18 cellular contexts compared by ENCODE assay signal in genomic region chr18:12366379-12366778, GRCh38. TPM values are rescaled to one million over a fixed set of nuclear protein-coding genes. Genes with fewer than 3 reads are reported as not detected.
A peak's percentile ranks its signal among the peaks of the same experiment; 100 is the strongest.
DNase-seq lines count a peak whose midpoint lies in the region; ATAC-seq and TF ChIP-seq lines count a peak whose summit lies in the region.
"Had no signal": no experiment of that assay in that cellular context is flagged by ENCODE, and none has a peak within 500 bp of the region (broad histone marks: within the 10 kb centered on the region; RNA-seq: fewer than 3 reads in every experiment).

No MANE protein-coding gene starts in this region.

- ATAC-seq in Right ventricle myocardium superior (ENCODE audit: poor library complexity) (peak; percentile 64), left colon (peak; percentile 35), psoas muscle (no peak), GM21526 (IDR thresholded peaks at IDR 0.05; ENCODE audit: low FRiP score, unreplicated experiment) (no peak)
- ATAC-seq: GM23338 had no signal

- WGBS in psoas muscle, 3 donors: 73 to 87% (median 76%) methylated on average over 8 of the region's 8 CpGs
- 61 to 89% methylated on average over 8 of the region's 8 CpGs for WGBS in sigmoid colon, 2 donors

- H3K9me3 Mint-ChIP-seq in type B pancreatic cell: no peaks in the 10 kb centered on the region
- H3K9me3 Mint-ChIP-seq: CD4-positive, alpha-beta T cell; GM23338 had no signal

- intact Hi-C loops in colonic mucosa (cut with DNase I) (no loop called here), Right ventricle myocardium superior (cut with DNase I) (no loop called here), left colon (cut with DNase I, micrococcal nuclease) (no loop called here), psoas muscle (cut with DNase I) (no loop called here), sigmoid colon (cut with DNase I) (no loop called here)

- no peaks in the 10 kb centered on the region for H3K36me3 ChIP-seq in colonic mucosa
- H3K36me3 ChIP-seq in psoas muscle (ENCODE audit: insufficient read depth in 1 of 2, low read depth in 1 of 2): peaks cover 8 to 95% of the 10 kb centered on the region in 2 donors
- H3K36me3 ChIP-seq in sigmoid colon: peaks cover 19 to 76% (median 28%) of the 10 kb centered on the region in 4 donors

- H3K4me1 Mint-ChIP-seq in type B pancreatic cell (ENCODE audit: unreplicated experiment): peaks cover 6% of the 10 kb centered on the region
- H3K4me1 Mint-ChIP-seq: GM23338 had no signal

- H3K9ac ChIP-seq in colonic mucosa (ENCODE audit: low read depth in 2 of 2, low read length in 2 of 2): no peak overlapping the region

- no peaks in the 10 kb centered on the region for H3K27me3 Mint-ChIP-seq in type B pancreatic cell
- H3K27me3 Mint-ChIP-seq: B cell; CD4-positive, alpha-beta T cell had no signal

- H3K27ac ChIP-seq in colonic mucosa: peak overlapping the region; percentile 2
- H3K27ac ChIP-seq in psoas muscle: peak overlapping the region; percentile 9
- no peak overlapping the region for H3K27ac ChIP-seq in sigmoid colon

- H3K27me3 ChIP-seq in colonic mucosa (no peaks in the 10 kb centered on the region), psoas muscle (ENCODE audit: insufficient read depth in 3 of 3, low read length in 2 of 3) (no peaks in the 10 kb centered on the region), sigmoid colon (no peaks in the 10 kb centered on the region)

- TF ChIP-seq EP300 in sigmoid colon (IDR thresholded peaks at IDR 0.05): no peak

- H3K4me1 ChIP-seq in colonic mucosa (peaks cover 4% of the 10 kb centered on the region), psoas muscle (peaks cover 26% of the 10 kb centered on the region), sigmoid colon (peaks cover 0 to 23% (median 14%) of the 10 kb centered on the region in 4 donors)

- DNase-seq in colonic mucosa (no peak), Right ventricle myocardium superior (peak; percentile 73), left colon (no peak), psoas muscle (no peak), sigmoid colon (no peak), type B pancreatic cell (ENCODE audit: extremely low spot score, unreplicated experiment) (no peak)
- DNase-seq: CD4-positive, alpha-beta T cell; DMS79 treated with DMSO at 0.1 percent for 48 hours; GDM1; KG1; NCI-H1092; NCI-H2227 treated with DMSO at 0.1 percent for 48 hours; NCI-H526 treated with DMSO at 0.1 percent for 48 hours; OCI-M1; RPMI8226 had no signal

- H3K4me3 ChIP-seq in colonic mucosa (no peak overlapping the region), psoas muscle (no peak overlapping the region), sigmoid colon (no peak overlapping the region)
- H3K4me3 ChIP-seq: GM23338 had no signal

- peaks cover 19% of the 10 kb centered on the region for H3K36me3 Mint-ChIP-seq in type B pancreatic cell

- no peaks in the 10 kb centered on the region for H3K9me3 ChIP-seq in colonic mucosa
- no peaks in the 10 kb centered on the region for H3K9me3 ChIP-seq in psoas muscle
- no peaks in the 10 kb centered on the region for H3K9me3 ChIP-seq in sigmoid colon

- no peak for TF ChIP-seq CTCF in colonic mucosa (IDR thresholded peaks at IDR 0.05)
- no peak for TF ChIP-seq CTCF in psoas muscle (IDR thresholded peaks at IDR 0.05)
- no peak for TF ChIP-seq CTCF in sigmoid colon (IDR thresholded peaks at IDR 0.05)
- TF ChIP-seq CTCF in type B pancreatic cell (conservative IDR thresholded peaks at IDR 0.05): no peak

- H3K4me3 Mint-ChIP-seq in type B pancreatic cell: no peak overlapping the region
- H3K4me3 Mint-ChIP-seq: B cell; CD4-positive, alpha-beta T cell; GM23338 had no signal

- H3K27ac Mint-ChIP-seq in type B pancreatic cell: no peak overlapping the region
- H3K27ac Mint-ChIP-seq: B cell; CD4-positive, alpha-beta T cell; GM23338 had no signal

- no peak for TF ChIP-seq POLR2A in sigmoid colon (IDR thresholded peaks at IDR 0.05)

RNA-seq across cellular contexts. Expression of gene AFG3L2, which starts 10.6 kb away (rescaled TPM):
- total RNA-seq in colonic mucosa (100 to 1,000 TPM in 1 of 2 donors, 10 to 100 TPM in 1; 94.3 to 112 TPM), Right ventricle myocardium superior (145 TPM), left colon (100 to 1,000 TPM; 107 to 108 TPM), psoas muscle (100 to 1,000 TPM in 2 of 4 donors, 10 to 100 TPM in 2; 88.8 to 163 (median 103) TPM), sigmoid colon (10 to 100 TPM; 31.4 to 43.7 (median 38.2) TPM), type B pancreatic cell (ENCODE audit: low replicate concordance) (56.0 and 62.6 TPM in 2 replicates)
- polyA plus RNA-seq in psoas muscle (100 to 1,000 TPM in 2 of 3 donors, 10 to 100 TPM in 1; 90.7 to 126 (median 106) TPM), sigmoid colon (10 to 100 TPM; 46.2 to 56.6 (median 55.7) TPM)

RNA-seq across cellular contexts. Expression of gene PRELID3A, which starts 41.4 kb away (rescaled TPM):
- 1 to 10 TPM; 1.6 to 5.6 TPM for total RNA-seq in colonic mucosa
- total RNA-seq in Right ventricle myocardium superior: 1.2 TPM
- 1 to 10 TPM; 1.3 to 2.1 TPM for total RNA-seq in left colon
- 1 to 10 TPM in 1 of 4 donors, under 1 TPM in 3; 0.54 to 1.1 (median 0.74) TPM for total RNA-seq in psoas muscle
- polyA plus RNA-seq in psoas muscle: under 1 TPM; 0.49 to 0.92 (median 0.60) TPM
- total RNA-seq in sigmoid colon: 1 to 10 TPM; 2.1 to 7.5 (median 3.0) TPM
- polyA plus RNA-seq in sigmoid colon: 1 to 10 TPM in 1 of 3 donors, under 1 TPM in 2; 0.60 to 2.2 (median 0.69) TPM
- total RNA-seq in type B pancreatic cell (ENCODE audit: low replicate concordance): 2.6 and 8.2 TPM in 2 replicates

RNA-seq across cellular contexts. Expression of gene TUBB6, which starts 58.3 kb away (rescaled TPM):
- total RNA-seq in colonic mucosa (10 to 100 TPM in 1 of 2 donors, 1 to 10 TPM in 1; 7.8 to 41.6 TPM), Right ventricle myocardium superior (94.6 TPM), left colon (10 to 100 TPM in 1 of 2 donors, 1 to 10 TPM in 1; 8.3 to 29.8 TPM), psoas muscle (10 to 100 TPM; 12.5 to 25.3 (median 18.5) TPM), sigmoid colon (100 to 1,000 TPM; 298 to 445 (median 376) TPM), type B pancreatic cell (ENCODE audit: low replicate concordance) (56.5 and 83.8 TPM in 2 replicates)
- polyA plus RNA-seq in psoas muscle (10 to 100 TPM; 17.4 to 46.7 (median 23.6) TPM), sigmoid colon (10 to 100 TPM; 19.2 to 58.0 (median 42.6) TPM)

Comparison
In these comparisons a context has a peak if more than half of its experiments do, and no peak if none do; other contexts are left out.
1. H3K27ac ChIP-seq: peak in colonic mucosa (single experiment) and psoas muscle (single experiment); none in sigmoid colon (0 of 4).
2. ATAC-seq: peak in Right ventricle myocardium superior (single experiment) and left colon (single experiment); none in psoas muscle (0 of 4) and GM21526 (single experiment).